13 cellular contexts compared by ENCODE assay signal in genomic region chr13:51148223-51148951, GRCh38. TPM values are rescaled to one million over a fixed set of nuclear protein-coding genes. Genes with fewer than 3 reads are reported as not detected.
DNase-seq lines count a peak whose midpoint lies in the region; ATAC-seq lines count a peak whose summit lies in the region.
"Had no signal": no experiment of that assay in that cellular context is flagged by ENCODE, and none has a peak within 500 bp of the region (broad histone marks: within the 10 kb centered on the region; RNA-seq: fewer than 3 reads in every experiment).

No MANE protein-coding gene starts in this region.

- no peaks in the 10 kb centered on the region for H3K27me3 ChIP-seq in ectodermal cell (ENCODE audit: control insufficient read depth, insufficient read depth, low read length, poor library complexity, severe bottlenecking)
- peaks cover 16 to 40% of the 10 kb centered on the region in 2 experiments for H3K27me3 ChIP-seq in mesenchymal stem cell (ENCODE audit: control insufficient read depth in 1 of 2, insufficient read depth in 1 of 2, low read length in 2 of 2)
- no peaks in the 10 kb centered on the region for H3K27me3 ChIP-seq in CD8-positive, alpha-beta memory T cell (ENCODE audit: insufficient read depth, low read length, poor library complexity, severe bottlenecking)

- peak overlapping the region in 1 of 8 donors; percentile 33 for H3K27ac Mint-ChIP-seq in CD8-positive, alpha-beta memory T cell
- H3K27ac Mint-ChIP-seq: CD4-positive, CD25-positive, alpha-beta regulatory T cell; nephron had no signal

- ATAC-seq in GM19455 (IDR thresholded peaks at IDR 0.05; ENCODE audit: unreplicated experiment) (no peak), GM19452 (IDR thresholded peaks at IDR 0.05; ENCODE audit: unreplicated experiment) (no peak)

- no peaks in the 10 kb centered on the region for H3K79me1 ChIP-seq in mesenchymal stem cell (replicated peaks; ENCODE audit: low read length, poor library complexity, severe bottlenecking)

- no peak overlapping the region for H2BK5ac ChIP-seq in mesenchymal stem cell (ENCODE audit: low read depth, low read length, poor library complexity, severe bottlenecking)

- POLR2A ChIA-PET in CD8-positive, alpha-beta memory T cell (lab: Charles Lee) = no interaction called here

- H4K8ac ChIP-seq in mesenchymal stem cell (ENCODE audit: low read length) = no peak overlapping the region

- H2BK120ac ChIP-seq in mesenchymal stem cell (ENCODE audit: low read depth, low read length) = no peak overlapping the region

- no peak overlapping the region for H3K4me2 ChIP-seq in mesenchymal stem cell (ENCODE audit: low read length, poor library complexity, severe bottlenecking)

- no peaks in the 10 kb centered on the region for H3K36me3 Mint-ChIP-seq in CD8-positive, alpha-beta memory T cell
- H3K36me3 Mint-ChIP-seq: CD4-positive, CD25-positive, alpha-beta regulatory T cell had no signal

- no peak overlapping the region for H4K91ac ChIP-seq in mesenchymal stem cell (ENCODE audit: low read length)

- no peak overlapping the region for H2AK5ac ChIP-seq in mesenchymal stem cell (ENCODE audit: low read length, severe bottlenecking)

- H3K27ac ChIP-seq in ectodermal cell (ENCODE audit: insufficient read depth, low read depth, low read length, poor library complexity, severe bottlenecking) (peak overlapping the region; percentile 9), mesenchymal stem cell (ENCODE audit: low read length, poor library complexity, severe bottlenecking) (no peak overlapping the region)
- H3K27ac ChIP-seq in CD8-positive, alpha-beta memory T cell (ENCODE audit: low read depth, low read length) = no peak overlapping the region
- H3K27ac ChIP-seq: VCaP had no signal

- H3K9me3 Mint-ChIP-seq in CD8-positive, alpha-beta memory T cell = peaks cover 0 to 6% (median 4%) of the 10 kb centered on the region in 5 donors

- H3K4ac ChIP-seq in mesenchymal stem cell (ENCODE audit: low read depth in 1 of 2, low read length in 2 of 2) = no peak overlapping the region

- peak overlapping the region in 1 of 2 experiments; percentile 17 for H3K23ac ChIP-seq in mesenchymal stem cell (ENCODE audit: low read length in 2 of 2)

- no peak overlapping the region for H3K18ac ChIP-seq in mesenchymal stem cell (ENCODE audit: low read depth in 1 of 2, low read length in 2 of 2)

- DNase-seq in NCI-H146 (lab: John Stamatoyannopoulos, UW) (peak; percentile 94), mesenchymal stem cell (no peak), hepatic stellate cell (ENCODE audit: low spot score) (no peak)
- DNase-seq in CD8-positive, alpha-beta memory T cell = no peak
- DNase-seq: activated gamma-delta T cell, MV-4-11 had no signal

- H3K9ac ChIP-seq in ES-I3 (ENCODE audit: low read depth, low read length) (peak overlapping the region; percentile 17; the same call in 1 of the 2 replicates), mesenchymal stem cell (ENCODE audit: low read length) (no peak overlapping the region)

- 15 to 18% methylated on average over 18 of the region's 18 CpGs for WGBS in ectodermal cell, 2 experiments
- WGBS in mesenchymal stem cell = 24% methylated on average over 17 of the region's 18 CpGs

- H3K27me3 Mint-ChIP-seq in CD8-positive, alpha-beta memory T cell = peaks cover 13 to 33% of the 10 kb centered on the region in 2 donors

- no peak overlapping the region for H3K14ac ChIP-seq in mesenchymal stem cell (ENCODE audit: low read length in 2 of 2)

- H3K4me3 ChIP-seq in ectodermal cell (ENCODE audit: insufficient read depth, low read depth, low read length) (no peak overlapping the region), mesenchymal stem cell (ENCODE audit: insufficient read depth in 1 of 2, low read depth in 1 of 2, low read length in 2 of 2) (no peak overlapping the region)
- no peak overlapping the region for H3K4me3 ChIP-seq in CD8-positive, alpha-beta memory T cell (ENCODE audit: low read length)

- H3K4me1 Mint-ChIP-seq in CD8-positive, alpha-beta memory T cell = no peaks in the 10 kb centered on the region

- H2BK15ac ChIP-seq in mesenchymal stem cell (ENCODE audit: low read depth, poor library complexity, severe bottlenecking) = no peak overlapping the region

- CTCF ChIA-PET in CD8-positive, alpha-beta memory T cell (lab: Charles Lee) = interaction anchor here (0.7 kb wide), 1 partner anchor 10 kb away, joined by 3 read pairs; no protein-coding TSS in a partner anchor

- H3K4me1 ChIP-seq in ES-I3 (ENCODE audit: insufficient read depth, low read length) (peaks cover 40% of the 10 kb centered on the region), ectodermal cell (ENCODE audit: control insufficient read depth, insufficient read depth, low read length) (peaks cover 25% of the 10 kb centered on the region), mesenchymal stem cell (ENCODE audit: control insufficient read depth, insufficient read depth, low read depth, low read length) (peaks cover 14% of the 10 kb centered on the region)
- H3K4me1 ChIP-seq in CD8-positive, alpha-beta memory T cell (ENCODE audit: insufficient read depth, low read length) = no peaks in the 10 kb centered on the region

- peaks cover 3% of the 10 kb centered on the region for H3K36me3 ChIP-seq in ES-I3 (ENCODE audit: insufficient read depth, low read length)
- H3K36me3 ChIP-seq in ectodermal cell (ENCODE audit: control insufficient read depth, insufficient read depth, low read length) = no peaks in the 10 kb centered on the region
- H3K36me3 ChIP-seq in mesenchymal stem cell (ENCODE audit: control insufficient read depth in 1 of 2, insufficient read depth in 2 of 2, low read depth in 1 of 2, low read length in 2 of 2) = no peaks in the 10 kb centered on the region
- H3K36me3 ChIP-seq in CD8-positive, alpha-beta memory T cell (ENCODE audit: insufficient read depth, low read length) = no peaks in the 10 kb centered on the region

- H3K4me3 Mint-ChIP-seq in CD8-positive, alpha-beta memory T cell = no peak overlapping the region
- H3K4me3 Mint-ChIP-seq: CD4-positive, CD25-positive, alpha-beta regulatory T cell; nephron had no signal

- peak overlapping the region; percentile 46 for H2AFZ ChIP-seq in mesenchymal stem cell (ENCODE audit: low read depth, low read length)

- no peak overlapping the region for H2BK12ac ChIP-seq in mesenchymal stem cell (ENCODE audit: low read length in 2 of 2)

- 0 out of 2 replicates have a peak, but pooled peaks cover 6% of the 10 kb centered on the region for H3K9me3 ChIP-seq in ES-I3 (ENCODE audit: control insufficient read depth, insufficient read depth, low read length)
- H3K9me3 ChIP-seq in ectodermal cell (ENCODE audit: control insufficient read depth, low read length) = no peaks in the 10 kb centered on the region
- no peaks in the 10 kb centered on the region for H3K9me3 ChIP-seq in mesenchymal stem cell (ENCODE audit: control insufficient read depth, low read length)
- no peaks in the 10 kb centered on the region for H3K9me3 ChIP-seq in CD8-positive, alpha-beta memory T cell (ENCODE audit: low read length)

RNA-seq across cellular contexts. Expression of gene C13orf42, which starts 37.3 kb away (rescaled TPM):
- 4.0 TPM for polyA plus RNA-seq in ectodermal cell (2013, experiment 1 of 4)
- 4.1 TPM for polyA plus RNA-seq in ectodermal cell (2013, experiment 2 of 4)
- 1.9 TPM for polyA plus RNA-seq in ectodermal cell (2013, experiment 3 of 4)
- polyA plus RNA-seq in ectodermal cell (2013, experiment 4 of 4) = 2.5 TPM
- polyA plus RNA-seq in mesenchymal stem cell (2013, experiment 1 of 2) = not detected
- not detected for polyA plus RNA-seq in mesenchymal stem cell (2013, experiment 2 of 2)
- total RNA-seq in CD8-positive, alpha-beta memory T cell = not detected
- polyA plus RNA-seq in CD8-positive, alpha-beta memory T cell = not detected
- total RNA-seq: CD4-positive, CD25-positive, alpha-beta regulatory T cell had no signal
- polyA plus RNA-seq: CD4-positive, CD25-positive, alpha-beta regulatory T cell had no signal
